ENCODE assay signal across 14 cellular contexts in the genomic region with DNA sequence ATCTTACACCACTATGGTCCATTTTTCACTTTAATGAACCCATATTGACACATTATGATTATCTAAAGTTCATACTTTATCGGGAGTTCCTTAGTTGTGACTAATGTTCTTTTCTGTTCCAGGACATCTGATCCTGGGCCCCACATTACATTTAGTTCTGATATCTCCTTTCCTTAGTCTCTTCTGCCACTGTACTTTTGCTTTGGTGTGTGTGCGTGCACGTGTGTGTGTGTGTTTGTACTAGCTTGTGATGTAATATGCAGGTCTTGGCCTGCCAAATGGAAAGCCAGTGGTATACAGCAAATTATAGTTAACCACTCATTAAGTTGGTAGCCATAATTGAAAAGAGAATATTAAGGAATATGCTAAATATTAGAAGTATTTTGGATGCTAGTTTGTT.
DNase-seq lines count a peak whose midpoint lies in the region; ATAC-seq and TF ChIP-seq lines count a peak whose summit lies in the region.
"Had no signal": no experiment of that assay in that cellular context is flagged by ENCODE, and none has a peak within 500 bp of the region (broad histone marks: within the 10 kb centered on the region; RNA-seq: fewer than 3 reads in every experiment).

No MANE protein-coding gene starts in this region.

- H3K4me3 Mint-ChIP-seq in activated CD8-positive, alpha-beta memory T cell treated with anti-CD3 and anti-CD28 coated beads, Interleukin-2, amount 10 ng/mL, durations not matched to agents 7 days and 5 days, result peak overlapping the region; percentile 43
- peak overlapping the region; percentile 29 for H3K4me3 Mint-ChIP-seq in activated CD4-positive, alpha-beta memory T cell treated with anti-CD3 and anti-CD28 coated beads, Interleukin-2, amount 10 ng/mL, durations not matched to agents 7 days and 5 days
- H3K4me3 Mint-ChIP-seq in glutamatergic neuron (ENCODE audit: unreplicated experiment), result peak overlapping the region; percentile 37

- peaks cover 58% of the 10 kb centered on the region for H3K4me1 ChIP-seq in suprapubic skin

- no peaks in the 10 kb centered on the region for H3K27me3 Mint-ChIP-seq in activated CD8-positive, alpha-beta memory T cell treated with anti-CD3 and anti-CD28 coated beads, Interleukin-2, amount 10 ng/mL, durations not matched to agents 7 days and 5 days
- no peaks in the 10 kb centered on the region for H3K27me3 Mint-ChIP-seq in activated CD4-positive, alpha-beta memory T cell treated with anti-CD3 and anti-CD28 coated beads, Interleukin-2, amount 10 ng/mL, durations not matched to agents 7 days and 5 days
- H3K27me3 Mint-ChIP-seq in glutamatergic neuron (ENCODE audit: unreplicated experiment), result no peaks in the 10 kb centered on the region

- H3K27me3 ChIP-seq in suprapubic skin, result no peaks in the 10 kb centered on the region
- H3K27me3 ChIP-seq: heart right ventricle, spleen had no signal

- H3K27ac ChIP-seq in suprapubic skin, result peak overlapping the region; percentile 26
- H3K27ac ChIP-seq: left ventricle myocardium inferior had no signal

- CTCF ChIA-PET in activated CD8-positive, alpha-beta memory T cell treated with anti-CD3 and anti-CD28 coated beads, Interleukin-2, amount 10 ng/mL, durations not matched to agents 7 days and 5 days (lab: Charles Lee), result interaction anchor here (0.7 to 2.1 kb wide), 6 partner anchors 10 to 169 kb away, joined by 3 to 8 read pairs (median 4); no protein-coding TSS in a partner anchor
- CTCF ChIA-PET in activated CD4-positive, alpha-beta memory T cell treated with anti-CD3 and anti-CD28 coated beads, Interleukin-2, amount 10 ng/mL, durations not matched to agents 7 days and 5 days (lab: Charles Lee), result interaction anchor here (0.9 to 1.7 kb wide), 10 partner anchors 17 to 249 kb away, joined by 3 to 8 read pairs (median 4); no protein-coding TSS in a partner anchor

- intact Hi-C loops in Right ventricle myocardium superior (cut with DNase I), result no loop called here

- POLR2A ChIA-PET in activated CD4-positive, alpha-beta memory T cell treated with anti-CD3 and anti-CD28 coated beads, Interleukin-2, amount 10 ng/mL, durations not matched to agents 7 days and 5 days (lab: Charles Lee), result interaction anchor here (1.0 to 10.0 kb wide), 15 partner anchors 9 to 387 kb away, joined by 3 to 95 read pairs (median 4); a partner anchor contains a TSS

- H3K36me3 Mint-ChIP-seq in activated CD8-positive, alpha-beta memory T cell treated with anti-CD3 and anti-CD28 coated beads, Interleukin-2, amount 10 ng/mL, durations not matched to agents 7 days and 5 days, result peaks cover 8% of the 10 kb centered on the region
- H3K36me3 Mint-ChIP-seq in activated CD4-positive, alpha-beta memory T cell treated with anti-CD3 and anti-CD28 coated beads, Interleukin-2, amount 10 ng/mL, durations not matched to agents 7 days and 5 days (ENCODE audit: low read depth), result peaks cover 14% of the 10 kb centered on the region
- no peaks in the 10 kb centered on the region for H3K36me3 Mint-ChIP-seq in glutamatergic neuron (ENCODE audit: unreplicated experiment)

- peaks cover 59% of the 10 kb centered on the region for H3K4me1 Mint-ChIP-seq in activated CD8-positive, alpha-beta memory T cell treated with anti-CD3 and anti-CD28 coated beads, Interleukin-2, amount 10 ng/mL, durations not matched to agents 7 days and 5 days
- peaks cover 67% of the 10 kb centered on the region for H3K4me1 Mint-ChIP-seq in activated CD4-positive, alpha-beta memory T cell treated with anti-CD3 and anti-CD28 coated beads, Interleukin-2, amount 10 ng/mL, durations not matched to agents 7 days and 5 days
- peaks cover 37% of the 10 kb centered on the region for H3K4me1 Mint-ChIP-seq in glutamatergic neuron (ENCODE audit: low read depth, unreplicated experiment)

- peaks cover 5% of the 10 kb centered on the region for H3K9me3 Mint-ChIP-seq in activated CD8-positive, alpha-beta memory T cell treated with anti-CD3 and anti-CD28 coated beads, Interleukin-2, amount 10 ng/mL, durations not matched to agents 7 days and 5 days (ENCODE audit: low read depth)
- peaks cover 9% of the 10 kb centered on the region for H3K9me3 Mint-ChIP-seq in activated CD4-positive, alpha-beta memory T cell treated with anti-CD3 and anti-CD28 coated beads, Interleukin-2, amount 10 ng/mL, durations not matched to agents 7 days and 5 days
- H3K9me3 Mint-ChIP-seq in glutamatergic neuron (ENCODE audit: unreplicated experiment), result peaks cover 3% of the 10 kb centered on the region

- no peak for TF ChIP-seq POLR2A in suprapubic skin (IDR thresholded peaks at IDR 0.05)

- peak overlapping the region; percentile 76 for H3K27ac Mint-ChIP-seq in activated CD8-positive, alpha-beta memory T cell treated with anti-CD3 and anti-CD28 coated beads, Interleukin-2, amount 10 ng/mL, durations not matched to agents 7 days and 5 days
- H3K27ac Mint-ChIP-seq in activated CD4-positive, alpha-beta memory T cell treated with anti-CD3 and anti-CD28 coated beads, Interleukin-2, amount 10 ng/mL, durations not matched to agents 7 days and 5 days, result peak overlapping the region; percentile 78
- peak overlapping the region; percentile 74 for H3K27ac Mint-ChIP-seq in glutamatergic neuron (ENCODE audit: unreplicated experiment)

- DNase-seq in activated CD8-positive, alpha-beta memory T cell treated with anti-CD3 and anti-CD28 coated beads, Interleukin-2, amount 10 ng/mL, durations not matched to agents 7 days and 5 days, result no peak
- DNase-seq in activated CD8-positive, alpha-beta memory T cell treated with anti-CD3 and anti-CD28 coated beads, Interleukin-2, amount 50 U/mL, for 48 hours, result no peak
- DNase-seq in activated CD4-positive, alpha-beta memory T cell treated with anti-CD3 and anti-CD28 coated beads, Interleukin-2, amount 10 ng/mL, durations not matched to agents 7 days and 5 days, result no peak
- DNase-seq in glutamatergic neuron (no peak), suprapubic skin (ENCODE audit: low spot score in 2 of 2) (no peak), NCI-H1694 (lab: John Stamatoyannopoulos, UW) (no peak), Right ventricle myocardium superior (no peak), iPS-NIHi11 (ENCODE audit: low spot score) (no peak)
- DNase-seq: DMS79, heart right ventricle, left ventricle myocardium inferior, occipital lobe, spleen, T-helper 9 cell had no signal

- no peaks in the 10 kb centered on the region for H3K36me3 ChIP-seq in suprapubic skin
- H3K36me3 ChIP-seq: heart right ventricle, left ventricle myocardium inferior, spleen had no signal

- TF ChIP-seq CTCF in glutamatergic neuron (IDR thresholded peaks at IDR 0.05; ENCODE audit: partially characterized antibody, unreplicated experiment) (no peak), suprapubic skin (IDR thresholded peaks at IDR 0.05) (no peak)

- WGBS in suprapubic skin, result 53% methylated on average over 3 of the region's 3 CpGs

- H3K4me3 ChIP-seq in suprapubic skin, result no peak overlapping the region
- H3K4me3 ChIP-seq: heart right ventricle, left ventricle myocardium inferior, spleen had no signal

- ATAC-seq in activated CD8-positive, alpha-beta memory T cell treated with anti-CD3 and anti-CD28 coated beads, Interleukin-2, amount 10 ng/mL, durations not matched to agents 7 days and 5 days, result no peak
- ATAC-seq in Right ventricle myocardium superior (ENCODE audit: poor library complexity), result no peak
- ATAC-seq: heart right ventricle had no signal

- no peaks in the 10 kb centered on the region for H3K9me3 ChIP-seq in suprapubic skin

- no peak for TF ChIP-seq EP300 in suprapubic skin (IDR thresholded peaks at IDR 0.05)
